In genomic region chr15:39181901-39182300, GRCh38 we compare ENCODE assay signal across 19 cellular contexts.
DNase-seq lines count a peak whose midpoint lies in the region; ATAC-seq, FAIRE-seq and TF ChIP-seq lines count a peak whose summit lies in the region.
"Had no signal": no experiment of that assay in that cellular context is flagged by ENCODE, and none has a peak within 500 bp of the region (broad histone marks: within the 10 kb centered on the region; RNA-seq: fewer than 3 reads in every experiment).

No MANE protein-coding gene starts in this region.

- H3K36me3 Mint-ChIP-seq in progenitor cell of endocrine pancreas (ENCODE audit: insufficient read depth) = no peaks in the 10 kb centered on the region
- no peaks in the 10 kb centered on the region for H3K36me3 Mint-ChIP-seq in stimulated activated memory B cell treated with anti-CD40 and anti-IgM and Interleukin-4, amounts not matched to agents 10 μg/mL and 1 μg/mL and 100 μg/mL, for 72 hours
- H3K36me3 Mint-ChIP-seq: activated CD4-positive, alpha-beta memory T cell treated with anti-CD3 and anti-CD28 coated beads for 36 hours had no signal

- peak; percentile 91 for FAIRE-seq in RCC 7860 (lab: Jason Lieb, UNC)
- FAIRE-seq: kidney had no signal

- H3K27me3 Mint-ChIP-seq in progenitor cell of endocrine pancreas = peaks cover 7% of the 10 kb centered on the region
- no peaks in the 10 kb centered on the region for H3K27me3 Mint-ChIP-seq in stimulated activated memory B cell treated with anti-CD40 and anti-IgM and Interleukin-4, amounts not matched to agents 10 μg/mL and 1 μg/mL and 100 μg/mL, for 72 hours

- CTCF ChIA-PET in BJ (lab: Yijun Ruan, JAX) = interaction anchor here (1.0 to 1.2 kb wide), 2 partner anchors 27 to 474 kb away, joined by 3 read pairs; no protein-coding TSS in a partner anchor

- POLR2A ChIA-PET in BJ (lab: Charles Lee) = interaction anchor here (0.6 to 1.6 kb wide), 7 partner anchors 30 to 399 kb away, joined by 3 to 7 read pairs (median 4); partner anchors contain the start of gene THBS1

- peaks cover 26% of the 10 kb centered on the region for H3K4me1 Mint-ChIP-seq in progenitor cell of endocrine pancreas (ENCODE audit: low read depth)
- no peaks in the 10 kb centered on the region for H3K4me1 Mint-ChIP-seq in stimulated activated memory B cell treated with anti-CD40 and anti-IgM and Interleukin-4, amounts not matched to agents 10 μg/mL and 1 μg/mL and 100 μg/mL, for 72 hours

- H3K36me3 ChIP-seq in BJ (ENCODE audit: control insufficient read depth, insufficient read depth, low read length) = no peaks in the 10 kb centered on the region
- H3K36me3 ChIP-seq: BLaER1 treated with 17β-estradiol and CSF1 and Interleukin-3, amounts not matched to agents 10 nM and 100 nM; heart left ventricle had no signal

- H3K4me3 Mint-ChIP-seq in progenitor cell of endocrine pancreas (ENCODE audit: low read depth) = peak overlapping the region; percentile 39
- no peak overlapping the region for H3K4me3 Mint-ChIP-seq in stimulated activated memory B cell treated with anti-CD40 and anti-IgM and Interleukin-4, amounts not matched to agents 10 μg/mL and 1 μg/mL and 100 μg/mL, for 72 hours
- H3K4me3 Mint-ChIP-seq: activated CD4-positive, alpha-beta memory T cell treated with anti-CD3 and anti-CD28 coated beads for 36 hours had no signal

- DNase-seq in BJ (ENCODE audit: low read depth) = peak; percentile 88
- DNase-seq in RCC 7860 (ENCODE audit: low spot score) = peak; percentile 65
- DNase-seq in fibroblast of the conjunctiva (ENCODE audit: low read depth) = peak; percentile 69
- DNase-seq in progenitor cell of endocrine pancreas (ENCODE audit: low spot score, unreplicated experiment) = no peak
- no peak for DNase-seq in dermis blood vessel endothelial cell
- no peak for DNase-seq in germinal center (ENCODE audit: low spot score)
- DNase-seq: activated CD4-positive, alpha-beta memory T cell treated with anti-CD3 and anti-CD28 coated beads for 36 hours; activated T-cell treated with anti-CD3 and anti-CD28 coated beads, Interleukin-2, amount 50 U/mL, for 48 hours; DMS153; heart left ventricle; kidney; NCI-H1694; NCI-H524 treated with DMSO at 0.1 percent for 48 hours; PC-9; posterior cingulate gyrus; stimulated activated naive CD4-positive, alpha-beta T cell had no signal

- ATAC-seq in stimulated activated memory B cell treated with anti-CD40 and anti-IgM and Interleukin-4, amounts not matched to agents 10 μg/mL and 1 μg/mL and 100 μg/mL, for 72 hours = no peak
- no peak for ATAC-seq in HG02938 (IDR thresholded peaks at IDR 0.05; ENCODE audit: unreplicated experiment)
- ATAC-seq: heart left ventricle had no signal

- no peaks in the 10 kb centered on the region for H3K9me3 Mint-ChIP-seq in progenitor cell of endocrine pancreas (ENCODE audit: low read depth)
- no peaks in the 10 kb centered on the region for H3K9me3 Mint-ChIP-seq in stimulated activated memory B cell treated with anti-CD40 and anti-IgM and Interleukin-4, amounts not matched to agents 10 μg/mL and 1 μg/mL and 100 μg/mL, for 72 hours
- H3K9me3 Mint-ChIP-seq: activated CD4-positive, alpha-beta memory T cell treated with anti-CD3 and anti-CD28 coated beads for 36 hours had no signal

- H3K27me3 ChIP-seq in BJ (ENCODE audit: control insufficient read depth, insufficient read depth, low read length) = no peaks in the 10 kb centered on the region
- H3K27me3 ChIP-seq: BLaER1 treated with 17β-estradiol and CSF1 and Interleukin-3, amounts not matched to agents 10 nM and 100 nM; heart left ventricle had no signal

- TF ChIP-seq CTCF in BJ (IDR thresholded peaks at IDR 0.05; ENCODE audit: insufficient read depth, low read depth, low read length) = no peak
- TF ChIP-seq CTCF in progenitor cell of endocrine pancreas (IDR thresholded peaks at IDR 0.05; ENCODE audit: unreplicated experiment) = no peak

- H3K4me3 ChIP-seq in BJ (ENCODE audit: low read depth, low read length) = no peak overlapping the region
- H3K4me3 ChIP-seq: BLaER1 treated with 17β-estradiol and CSF1 and Interleukin-3, amounts not matched to agents 10 nM and 100 nM; heart left ventricle; PC-9 had no signal

- H3K27ac Mint-ChIP-seq in progenitor cell of endocrine pancreas = peak overlapping the region; percentile 75
- no peak overlapping the region for H3K27ac Mint-ChIP-seq in stimulated activated memory B cell treated with anti-CD40 and anti-IgM and Interleukin-4, amounts not matched to agents 10 μg/mL and 1 μg/mL and 100 μg/mL, for 72 hours
- H3K27ac Mint-ChIP-seq: activated CD4-positive, alpha-beta memory T cell treated with anti-CD3 and anti-CD28 coated beads for 36 hours had no signal

Comparison
In these comparisons a context has a peak if more than half of its experiments do, and no peak if none do; other contexts are left out.
1. DNase-seq: peak in BJ (single experiment), RCC 7860 (single experiment) and fibroblast of the conjunctiva (single experiment); none in progenitor cell of endocrine pancreas (single experiment), dermis blood vessel endothelial cell (single experiment) and germinal center (single experiment).